Comparison of ENCODE assay signal across 22 cellular contexts in genomic region chr7:3859436-3859835, GRCh38.
DNase-seq lines count a peak whose midpoint lies in the region; ATAC-seq and FAIRE-seq lines count a peak whose summit lies in the region.
"Had no signal": no experiment of that assay in that cellular context is flagged by ENCODE, and none has a peak within 500 bp of the region (broad histone marks: within the 10 kb centered on the region; RNA-seq: fewer than 3 reads in every experiment).

No MANE protein-coding gene starts in this region.

- DNase-seq in Daoy (ENCODE audit: low read depth) = peak; percentile 23
- DNase-seq in LHCN-M2 (ENCODE audit: low read depth) = peak; percentile 55
- peak; percentile 50 to 69 for DNase-seq in SJCRH30
- no peak for DNase-seq in urothelium cell line (ENCODE audit: low spot score)
- DNase-seq in central memory CD4-positive, alpha-beta T cell = no peak
- no peak for DNase-seq in GM19240 (ENCODE audit: insufficient read length, low spot score)
- no peak for DNase-seq in activated T-cell treated with anti-CD3 and anti-CD28 coated beads, Interleukin-2, amount 50 U/mL, for 4 hours
- DNase-seq: Caco-2; CD4-positive, CD25-positive, alpha-beta regulatory T cell; CD8-positive, alpha-beta T cell; DMS153; DND-41; EL; GDM1; GM23248; H7; HCEC 1CT had no signal

- no peaks in the 10 kb centered on the region for H3K27me3 ChIP-seq in SJCRH30
- H3K27me3 ChIP-seq: BLaER1 had no signal

- 0 out of 2 replicates have a peak, but pooled peaks cover 4% of the 10 kb centered on the region for H3K9me3 ChIP-seq in SJCRH30 (replicated peaks)
- H3K9me3 ChIP-seq: Caco-2 had no signal

- no peaks in the 10 kb centered on the region for H3K36me3 ChIP-seq in SJCRH30
- H3K36me3 ChIP-seq: BLaER1 had no signal

- no peaks in the 10 kb centered on the region for H3K4me1 Mint-ChIP-seq in activated T-cell treated with anti-CD3 and anti-CD28 coated beads, Interleukin-2, amount 50 U/mL, for 4 hours (ENCODE audit: low read depth)

- H3K36me3 Mint-ChIP-seq in activated T-cell treated with anti-CD3 and anti-CD28 coated beads, Interleukin-2, amount 50 U/mL, for 4 hours (ENCODE audit: insufficient read depth) = no peaks in the 10 kb centered on the region
- H3K36me3 Mint-ChIP-seq: CD4-positive, CD25-positive, alpha-beta regulatory T cell; CD8-positive, alpha-beta T cell had no signal

- no peak overlapping the region for H3K27ac ChIP-seq in SJCRH30
- H3K27ac ChIP-seq: BLaER1, C4-2B, GM23248 had no signal

- peaks cover 4% of the 10 kb centered on the region for H3K27me3 Mint-ChIP-seq in activated T-cell treated with anti-CD3 and anti-CD28 coated beads, Interleukin-2, amount 50 U/mL, for 4 hours (ENCODE audit: low read depth)

- FAIRE-seq in urothelium cell line (lab: Jason Lieb, UNC) = peak; percentile 79
- FAIRE-seq: GM12878, H1 had no signal

- no peak overlapping the region for H3K4me3 ChIP-seq in SJCRH30
- H3K4me3 ChIP-seq: BLaER1, GM12878, GM23248 had no signal

- peaks cover 3% of the 10 kb centered on the region for H3K9me3 Mint-ChIP-seq in activated T-cell treated with anti-CD3 and anti-CD28 coated beads, Interleukin-2, amount 50 U/mL, for 4 hours
- H3K9me3 Mint-ChIP-seq: CD8-positive, alpha-beta T cell had no signal

- no peak overlapping the region for H3K4me3 Mint-ChIP-seq in activated T-cell treated with anti-CD3 and anti-CD28 coated beads, Interleukin-2, amount 50 U/mL, for 4 hours
- H3K4me3 Mint-ChIP-seq: B cell; CD4-positive, CD25-positive, alpha-beta regulatory T cell; CD8-positive, alpha-beta T cell had no signal

- no peak for ATAC-seq in activated T-cell treated with anti-CD3 and anti-CD28 coated beads, Interleukin-2, amount 50 U/mL, for 4 hours
- ATAC-seq: CD8-positive, alpha-beta T cell; GM12878 had no signal

- peaks cover 10% of the 10 kb centered on the region for H3K4me1 ChIP-seq in SJCRH30
- H3K4me1 ChIP-seq: BLaER1, Caco-2 had no signal

Comparison
In these comparisons a context has a peak if more than half of its experiments do, and no peak if none do; other contexts are left out.
1. DNase-seq: peak in Daoy (single experiment), LHCN-M2 (single experiment) and SJCRH30 (2 of 2); none in urothelium cell line (single experiment), central memory CD4-positive, alpha-beta T cell (single experiment), GM19240 (single experiment) and activated T-cell treated with anti-CD3 and anti-CD28 coated beads, Interleukin-2, amount 50 U/mL, for 4 hours (single experiment).